13 cellular contexts compared by ENCODE assay signal in genomic region chr12:48280572-48280971, GRCh38.
"Had no signal": no experiment of that assay in that cellular context is flagged by ENCODE, and none has a peak within 500 bp of the region (broad histone marks: within the 10 kb centered on the region; RNA-seq: fewer than 3 reads in every experiment).

No MANE protein-coding gene starts in this region.

- H3K4me2 ChIP-seq: smooth muscle cell had no signal

- DNase-seq: colonic mucosa; effector CD4-positive, alpha-beta T cell; foreskin melanocyte; hippocampal formation; mammary epithelial cell; mucosa of descending colon; naive thymus-derived CD8-positive, alpha-beta T cell; ovary; stimulated activated CD4-positive, alpha-beta T cell treated with anti-CD3 and anti-CD28 coated beads, Interleukin-2, amount 100 ng/mL, for 48 hours; stimulated activated naive CD4-positive, alpha-beta T cell treated with Interleukin-2 at 50 U/mL for 16 hours had no signal

- H3K27ac ChIP-seq: colonic mucosa, ovary had no signal

- H3K36me3 ChIP-seq: colonic mucosa, ovary had no signal

- H3K4me1 ChIP-seq: colonic mucosa had no signal

- H3K27me3 ChIP-seq: colonic mucosa, ovary had no signal

- H3K9me3 ChIP-seq: colonic mucosa, ovary had no signal

- H3K4me3 ChIP-seq: colonic mucosa, mucosa of descending colon, ovary, smooth muscle cell had no signal

- H3K4me3 Mint-ChIP-seq: naive thymus-derived CD8-positive, alpha-beta T cell; type B pancreatic cell had no signal

- H3K36me3 Mint-ChIP-seq: type B pancreatic cell had no signal

- H3K27ac Mint-ChIP-seq: naive thymus-derived CD8-positive, alpha-beta T cell; progenitor cell of endocrine pancreas had no signal

- H3K27me3 Mint-ChIP-seq: type B pancreatic cell had no signal
